Comparison of ENCODE assay signal across 1 cellular context in genomic region chr20:33662172-33662571, GRCh38.
TF ChIP-seq lines count a peak whose summit lies in the region.

TSS of gene C20orf144 (plus strand) at chr20:33662327. CDS start at chr20:33662346, 19 bp downstream.

TF ChIP-seq in HCT116, 20 proteins besides CTCF, POLR2A, EP300 and RAD21 (continued from another document):
- TF ChIP-seq, protein P1, sequence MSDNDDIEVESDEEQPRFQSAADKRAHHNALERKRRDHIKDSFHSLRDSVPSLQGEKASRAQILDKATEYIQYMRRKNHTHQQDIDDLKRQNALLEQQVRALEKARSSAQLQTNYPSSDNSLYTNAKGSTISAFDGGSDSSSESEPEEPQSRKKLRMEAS (IDR thresholded peaks at IDR 0.05): no peak
- TF ChIP-seq ZFX (IDR thresholded peaks at IDR 0.05): no peak
- no peak for TF ChIP-seq JUND (IDR thresholded peaks at IDR 0.05)
- no peak for TF ChIP-seq SIN3A (IDR thresholded peaks at IDR 0.05; ENCODE audit: low read depth)
- no peak for TF ChIP-seq POLR2AphosphoS5 (IDR thresholded peaks at IDR 0.05; ENCODE audit: low read depth, low read length)
- TF ChIP-seq EZH2phosphoT487 (IDR thresholded peaks at IDR 0.05; ENCODE audit: borderline replicate concordance): no peak
